In genomic region chr1:200038987-200039848, GRCh38 we compare ENCODE assay signal across 7 cellular contexts. TPM values are rescaled to one million over a fixed set of nuclear protein-coding genes. Genes with fewer than 3 reads are reported as not detected.
DNase-seq lines count a peak whose midpoint lies in the region; ATAC-seq and TF ChIP-seq lines count a peak whose summit lies in the region.

No MANE protein-coding gene starts in this region.

- peak overlapping the region; percentile 54 for H2AFZ ChIP-seq in KMS-11 (ENCODE audit: low read depth)

- H3K27me3 ChIP-seq in KMS-11 (ENCODE audit: insufficient read depth, low read depth), result peaks cover 18% of the 10 kb centered on the region
- peaks cover 65 to 72% of the 10 kb centered on the region in 2 donors for H3K27me3 ChIP-seq in right atrium auricular region
- H3K27me3 ChIP-seq in gastrocnemius medialis, result peaks cover 96 to 100% (median 98%) of the 10 kb centered on the region in 3 donors

- in situ Hi-C loops in gastrocnemius medialis (cut with MboI; ENCODE audit: low sequenced_read_pairs in 4 of 4), result no loop called here

- no peaks in the 10 kb centered on the region for H4K20me1 ChIP-seq in KMS-11 (ENCODE audit: insufficient read depth)

- ATAC-seq in activated CD8-positive, alpha-beta T cell treated with anti-CD3 and anti-CD28 coated beads, Interleukin-2, amount 10 ng/mL, durations not matched to agents 7 days and 5 days, result peak; percentile 57
- peak; percentile 39 to 47 for ATAC-seq in gastrocnemius medialis
- ATAC-seq in HG02840 (IDR thresholded peaks at IDR 0.05; ENCODE audit: low FRiP score, unreplicated experiment), result no peak

- peak overlapping the region; percentile 58 for H3K4me2 ChIP-seq in KMS-11

- peaks cover 27% of the 10 kb centered on the region for H3K4me1 Mint-ChIP-seq in activated CD8-positive, alpha-beta T cell treated with anti-CD3 and anti-CD28 coated beads, Interleukin-2, amount 10 ng/mL, durations not matched to agents 7 days and 5 days (ENCODE audit: low read depth)

- H3K9me3 ChIP-seq in right atrium auricular region (no peaks in the 10 kb centered on the region), gastrocnemius medialis (no peaks in the 10 kb centered on the region)

- H3K27ac Mint-ChIP-seq in activated CD8-positive, alpha-beta T cell treated with anti-CD3 and anti-CD28 coated beads, Interleukin-2, amount 10 ng/mL, durations not matched to agents 7 days and 5 days, result no peak overlapping the region

- H3K4me1 ChIP-seq in KMS-11 (ENCODE audit: low read depth, poor library complexity, severe bottlenecking) (peaks cover 5% of the 10 kb centered on the region), right atrium auricular region (peaks cover 0 to 65% of the 10 kb centered on the region in 2 donors), gastrocnemius medialis (peaks cover 24 to 35% of the 10 kb centered on the region in 2 donors)

- no peak for TF ChIP-seq POLR2A in gastrocnemius medialis (IDR thresholded peaks at IDR 0.05)

- CTCF ChIA-PET in activated CD8-positive, alpha-beta T cell treated with anti-CD3 and anti-CD28 coated beads, Interleukin-2, amount 10 ng/mL, durations not matched to agents 7 days and 5 days (lab: Charles Lee), result no interaction called here

- peaks cover 75% of the 10 kb centered on the region for H3K27me3 Mint-ChIP-seq in activated CD8-positive, alpha-beta T cell treated with anti-CD3 and anti-CD28 coated beads, Interleukin-2, amount 10 ng/mL, durations not matched to agents 7 days and 5 days (ENCODE audit: low read depth)

- no peaks in the 10 kb centered on the region for H3K79me2 ChIP-seq in KMS-11 (ENCODE audit: insufficient read depth, low read depth)

- no peaks in the 10 kb centered on the region for H3K36me3 ChIP-seq in KMS-11 (ENCODE audit: insufficient read depth)
- H3K36me3 ChIP-seq in right atrium auricular region, result no peaks in the 10 kb centered on the region
- no peaks in the 10 kb centered on the region for H3K36me3 ChIP-seq in gastrocnemius medialis

- peak overlapping the region; percentile 52 for H3K4me3 ChIP-seq in KMS-11 (IDR thresholded peaks at IDR 0.05; ENCODE audit: insufficient read depth, low read depth, low read length)
- peak overlapping the region; percentile 27 to 54 for H3K4me3 ChIP-seq in right atrium auricular region
- peak overlapping the region; percentile 53 to 65 (median 56) for H3K4me3 ChIP-seq in gastrocnemius medialis

- H3K36me3 Mint-ChIP-seq in activated CD8-positive, alpha-beta T cell treated with anti-CD3 and anti-CD28 coated beads, Interleukin-2, amount 10 ng/mL, durations not matched to agents 7 days and 5 days (ENCODE audit: low read depth), result no peaks in the 10 kb centered on the region

- DNase-seq in ELR (ENCODE audit: low read depth) (peak; percentile 47), right atrium auricular region (ENCODE audit: low spot score) (no peak), gastrocnemius medialis (no peak), ureter (ENCODE audit: low spot score) (no peak)
- DNase-seq in activated CD8-positive, alpha-beta T cell treated with anti-CD3 and anti-CD28 coated beads, Interleukin-2, amount 10 ng/mL, durations not matched to agents 7 days and 5 days, result peak; percentile 40

- TF ChIP-seq CTCF in KMS-11 (conservative IDR thresholded peaks at IDR 0.05; ENCODE audit: low read depth, low read length) (no peak), right atrium auricular region (IDR thresholded peaks at IDR 0.05) (no peak), gastrocnemius medialis (IDR thresholded peaks at IDR 0.05 in 4 of 5, conservative IDR thresholded peaks at IDR 0.05 in 1 of 5) (no peak)

- no peak overlapping the region for H3K27ac ChIP-seq in KMS-11
- H3K27ac ChIP-seq in right atrium auricular region, result no peak overlapping the region
- peak overlapping the region in 3 of 4 donors; percentile 34 to 56 (median 56) for H3K27ac ChIP-seq in gastrocnemius medialis

- H3K9me3 Mint-ChIP-seq in activated CD8-positive, alpha-beta T cell treated with anti-CD3 and anti-CD28 coated beads, Interleukin-2, amount 10 ng/mL, durations not matched to agents 7 days and 5 days (ENCODE audit: insufficient read depth), result no peaks in the 10 kb centered on the region

- H3K9ac ChIP-seq in KMS-11, result no peak overlapping the region

- POLR2A ChIA-PET in activated CD8-positive, alpha-beta T cell treated with anti-CD3 and anti-CD28 coated beads, Interleukin-2, amount 10 ng/mL, durations not matched to agents 7 days and 5 days (lab: Charles Lee), result no interaction called here

- intact Hi-C loops in gastrocnemius medialis (cut with DNase I; ENCODE audit: low total_unique reads), result loop anchor here (10.0 kb wide), 2 partner anchors 206 to 266 kb away; no protein-coding TSS in a partner anchor

- H3K4me3 Mint-ChIP-seq in activated CD8-positive, alpha-beta T cell treated with anti-CD3 and anti-CD28 coated beads, Interleukin-2, amount 10 ng/mL, durations not matched to agents 7 days and 5 days, result peak overlapping the region; percentile 66

RNA-seq across cellular contexts. Expression of gene NR5A2, which starts 11.7 kb away (rescaled TPM):
- not detected for total RNA-seq in activated CD8-positive, alpha-beta T cell treated with anti-CD3 and anti-CD28 coated beads, Interleukin-2, amount 10 ng/mL, durations not matched to agents 7 days and 5 days
- total RNA-seq in right atrium auricular region (under 1 TPM; 0.44 to 0.63 TPM), gastrocnemius medialis (1 to 10 TPM; 1.1 to 1.9 (median 1.2) TPM), ureter (5.9 TPM)

Comparison
In these comparisons a context has a peak if more than half of its experiments do, and no peak if none do; other contexts are left out.
1. DNase-seq: peak in ELR (single experiment) and activated CD8-positive, alpha-beta T cell treated with anti-CD3 and anti-CD28 coated beads, Interleukin-2, amount 10 ng/mL, durations not matched to agents 7 days and 5 days (single experiment); none in right atrium auricular region (single experiment), gastrocnemius medialis (0 of 2) and ureter (single experiment).
2. H3K27ac ChIP-seq: peak in gastrocnemius medialis (3 of 4); none in KMS-11 (single experiment) and right atrium auricular region (0 of 2).
3. Peak in every context shown above with its lines, with median percentiles within 50 percentile points of each other: H3K4me3 ChIP-seq.